ENCODE assay signal across 25 cellular contexts in the genomic region with DNA sequence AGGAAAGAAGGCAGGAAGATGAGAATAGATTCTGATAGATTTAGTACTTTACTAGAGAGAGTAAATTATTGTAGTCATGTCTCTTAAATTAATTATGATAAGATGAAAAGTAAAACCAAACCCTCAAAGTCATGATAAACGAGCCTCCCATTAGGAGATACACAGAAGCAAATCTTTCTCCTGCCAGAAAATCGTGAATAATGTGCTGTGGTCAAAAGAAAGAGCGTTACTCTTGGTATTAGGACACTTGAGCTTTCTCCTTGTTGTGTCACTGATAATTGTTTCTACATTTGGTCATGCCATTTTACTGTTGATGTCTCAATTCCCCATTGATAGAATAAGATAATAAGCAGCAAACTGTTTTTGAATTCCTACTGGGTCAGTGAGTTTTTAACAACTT.
DNase-seq lines count a peak whose midpoint lies in the region; ATAC-seq lines count a peak whose summit lies in the region.
"Had no signal": no experiment of that assay in that cellular context is flagged by ENCODE, and none has a peak within 500 bp of the region (broad histone marks: within the 10 kb centered on the region; RNA-seq: fewer than 3 reads in every experiment).

No MANE protein-coding gene starts in this region.

- H3K4me1 ChIP-seq in BLaER1 treated with 17β-estradiol and CSF1 and Interleukin-3, amounts not matched to agents 10 nM and 100 nM, result peaks cover 0 to 25% (median 14%) of the 10 kb centered on the region in 10 experiments; a peak in 14 of 20 replicates
- no peaks in the 10 kb centered on the region for H3K4me1 ChIP-seq in Karpas-422 (ENCODE audit: low read length)

- intact Hi-C loops in activated CD4-positive, alpha-beta T cell treated with anti-CD3 and anti-CD28 coated beads for 36 hours (cut with DNase I, micrococcal nuclease), result no loop called here
- intact Hi-C loops in activated T-helper 2 cell treated with anti-CD3 and anti-CD28 coated beads, Interferon-gamma antibody, Interleukin-2, Interleukin-4, amounts not matched to agents 10 μg/mL and 5 μg/mL and 100 μg/mL, durations not matched to agents 14 hours and 24 hours and 36 hours (cut with micrococcal nuclease), result no loop called here

- H3K27ac Mint-ChIP-seq in stimulated activated memory B cell treated with anti-CD40 and anti-IgM and Interleukin-4, amounts not matched to agents 10 μg/mL and 1 μg/mL and 100 μg/mL, for 72 hours, result peak overlapping the region; percentile 76
- no peak overlapping the region for H3K27ac Mint-ChIP-seq in activated CD4-positive, alpha-beta T cell treated with anti-CD3 and anti-CD28 coated beads for 36 hours
- no peak overlapping the region for H3K27ac Mint-ChIP-seq in activated T-helper 2 cell treated with anti-CD3 and anti-CD28 coated beads, Interferon-gamma antibody, Interleukin-2, Interleukin-4, amounts not matched to agents 10 μg/mL and 5 μg/mL and 100 μg/mL, durations not matched to agents 14 hours and 24 hours and 36 hours
- H3K27ac Mint-ChIP-seq: B cell; CD14-positive monocyte; CD4-positive, alpha-beta memory T cell; CD4-positive, CD25-positive, alpha-beta regulatory T cell had no signal

- peak overlapping the region in 4 of 11 experiments; percentile 34 to 69 (median 59); a peak in 9 of 22 replicates for H3K27ac ChIP-seq in BLaER1 treated with 17β-estradiol and CSF1 and Interleukin-3, amounts not matched to agents 10 nM and 100 nM
- no peak overlapping the region for H3K27ac ChIP-seq in Karpas-422 (ENCODE audit: low read length)
- H3K27ac ChIP-seq: 22Rv1, A549 had no signal

- H3K4me1 Mint-ChIP-seq in stimulated activated memory B cell treated with anti-CD40 and anti-IgM and Interleukin-4, amounts not matched to agents 10 μg/mL and 1 μg/mL and 100 μg/mL, for 72 hours, result peaks cover 26% of the 10 kb centered on the region
- no peaks in the 10 kb centered on the region for H3K4me1 Mint-ChIP-seq in activated CD4-positive, alpha-beta T cell treated with anti-CD3 and anti-CD28 coated beads for 36 hours
- H3K4me1 Mint-ChIP-seq in activated T-helper 2 cell treated with anti-CD3 and anti-CD28 coated beads, Interferon-gamma antibody, Interleukin-2, Interleukin-4, amounts not matched to agents 10 μg/mL and 5 μg/mL and 100 μg/mL, durations not matched to agents 14 hours and 24 hours and 36 hours (ENCODE audit: low read depth), result no peaks in the 10 kb centered on the region
- H3K4me1 Mint-ChIP-seq: CD4-positive, alpha-beta memory T cell; CD4-positive, CD25-positive, alpha-beta regulatory T cell; CD8-positive, alpha-beta memory T cell had no signal

- H3K9me3 ChIP-seq in BLaER1 treated with 17β-estradiol and CSF1 and Interleukin-3, amounts not matched to agents 10 nM and 100 nM (replicated peaks in 1 of 11), result peaks cover 0 to 4% (median 0%) of the 10 kb centered on the region in 11 experiments; a peak in 1 of 22 replicates
- no peaks in the 10 kb centered on the region for H3K9me3 ChIP-seq in Karpas-422 (ENCODE audit: low read length)
- H3K9me3 ChIP-seq: A549 had no signal

- H4K20me1 ChIP-seq in BLaER1 treated with 17β-estradiol and CSF1 and Interleukin-3, amounts not matched to agents 10 nM and 100 nM, result no peaks in the 10 kb centered on the region
- H4K20me1 ChIP-seq in Karpas-422 (ENCODE audit: insufficient read depth, low read depth, low read length), result no peaks in the 10 kb centered on the region

- no peaks in the 10 kb centered on the region for H3K79me2 ChIP-seq in Karpas-422 (ENCODE audit: low read length)

- no peak overlapping the region for H3K4me3 ChIP-seq in BLaER1 treated with 17β-estradiol and CSF1 and Interleukin-3, amounts not matched to agents 10 nM and 100 nM
- H3K4me3 ChIP-seq in Karpas-422 (ENCODE audit: low read length), result no peak overlapping the region
- H3K4me3 ChIP-seq: A549, GM12878 had no signal

- H3K9me3 Mint-ChIP-seq in stimulated activated memory B cell treated with anti-CD40 and anti-IgM and Interleukin-4, amounts not matched to agents 10 μg/mL and 1 μg/mL and 100 μg/mL, for 72 hours, result peaks cover 3% of the 10 kb centered on the region
- no peaks in the 10 kb centered on the region for H3K9me3 Mint-ChIP-seq in activated CD4-positive, alpha-beta T cell treated with anti-CD3 and anti-CD28 coated beads for 36 hours (ENCODE audit: low read depth)
- no peaks in the 10 kb centered on the region for H3K9me3 Mint-ChIP-seq in activated T-helper 2 cell treated with anti-CD3 and anti-CD28 coated beads, Interferon-gamma antibody, Interleukin-2, Interleukin-4, amounts not matched to agents 10 μg/mL and 5 μg/mL and 100 μg/mL, durations not matched to agents 14 hours and 24 hours and 36 hours

- H3K27me3 Mint-ChIP-seq in stimulated activated memory B cell treated with anti-CD40 and anti-IgM and Interleukin-4, amounts not matched to agents 10 μg/mL and 1 μg/mL and 100 μg/mL, for 72 hours, result no peaks in the 10 kb centered on the region
- no peaks in the 10 kb centered on the region for H3K27me3 Mint-ChIP-seq in activated CD4-positive, alpha-beta T cell treated with anti-CD3 and anti-CD28 coated beads for 36 hours
- H3K27me3 Mint-ChIP-seq in activated T-helper 2 cell treated with anti-CD3 and anti-CD28 coated beads, Interferon-gamma antibody, Interleukin-2, Interleukin-4, amounts not matched to agents 10 μg/mL and 5 μg/mL and 100 μg/mL, durations not matched to agents 14 hours and 24 hours and 36 hours (ENCODE audit: low read depth), result no peaks in the 10 kb centered on the region
- H3K27me3 Mint-ChIP-seq: B cell; CD4-positive, alpha-beta memory T cell; CD4-positive, CD25-positive, alpha-beta regulatory T cell had no signal

- no peak overlapping the region for H2AFZ ChIP-seq in Karpas-422 (ENCODE audit: low read length)

- CTCF ChIA-PET in activated CD4-positive, alpha-beta T cell treated with anti-CD3 and anti-CD28 coated beads for 36 hours (lab: Charles Lee), result no interaction called here

- H3K4me3 Mint-ChIP-seq in stimulated activated memory B cell treated with anti-CD40 and anti-IgM and Interleukin-4, amounts not matched to agents 10 μg/mL and 1 μg/mL and 100 μg/mL, for 72 hours, result no peak overlapping the region
- H3K4me3 Mint-ChIP-seq in activated CD4-positive, alpha-beta T cell treated with anti-CD3 and anti-CD28 coated beads for 36 hours, result no peak overlapping the region
- H3K4me3 Mint-ChIP-seq in activated T-helper 2 cell treated with anti-CD3 and anti-CD28 coated beads, Interferon-gamma antibody, Interleukin-2, Interleukin-4, amounts not matched to agents 10 μg/mL and 5 μg/mL and 100 μg/mL, durations not matched to agents 14 hours and 24 hours and 36 hours (ENCODE audit: low read depth), result no peak overlapping the region
- H3K4me3 Mint-ChIP-seq: B cell; CD14-positive monocyte; CD4-positive, alpha-beta memory T cell; CD4-positive, CD25-positive, alpha-beta regulatory T cell; CD8-positive, alpha-beta memory T cell had no signal

- POLR2A ChIA-PET in activated CD4-positive, alpha-beta T cell treated with anti-CD3 and anti-CD28 coated beads for 36 hours (lab: Charles Lee), result no interaction called here

- H3K9ac ChIP-seq in BLaER1 treated with 17β-estradiol and CSF1 and Interleukin-3, amounts not matched to agents 10 nM and 100 nM, result no peak overlapping the region
- H3K9ac ChIP-seq in Karpas-422 (ENCODE audit: low read length), result no peak overlapping the region

- no peak for ATAC-seq in stimulated activated memory B cell treated with anti-CD40 and anti-IgM and Interleukin-4, amounts not matched to agents 10 μg/mL and 1 μg/mL and 100 μg/mL, for 72 hours
- ATAC-seq in activated CD4-positive, alpha-beta T cell treated with anti-CD3 and anti-CD28 coated beads for 36 hours, result no peak
- ATAC-seq: A549, GM12878 had no signal

- no peaks in the 10 kb centered on the region for H3K36me3 Mint-ChIP-seq in stimulated activated memory B cell treated with anti-CD40 and anti-IgM and Interleukin-4, amounts not matched to agents 10 μg/mL and 1 μg/mL and 100 μg/mL, for 72 hours
- H3K36me3 Mint-ChIP-seq in activated CD4-positive, alpha-beta T cell treated with anti-CD3 and anti-CD28 coated beads for 36 hours (ENCODE audit: low read depth), result no peaks in the 10 kb centered on the region
- no peaks in the 10 kb centered on the region for H3K36me3 Mint-ChIP-seq in activated T-helper 2 cell treated with anti-CD3 and anti-CD28 coated beads, Interferon-gamma antibody, Interleukin-2, Interleukin-4, amounts not matched to agents 10 μg/mL and 5 μg/mL and 100 μg/mL, durations not matched to agents 14 hours and 24 hours and 36 hours (ENCODE audit: low read depth)
- H3K36me3 Mint-ChIP-seq: CD14-positive monocyte; CD4-positive, alpha-beta memory T cell; CD4-positive, CD25-positive, alpha-beta regulatory T cell; CD8-positive, alpha-beta memory T cell had no signal

- H3K27me3 ChIP-seq in BLaER1 treated with 17β-estradiol and CSF1 and Interleukin-3, amounts not matched to agents 10 nM and 100 nM, result no peaks in the 10 kb centered on the region
- H3K27me3 ChIP-seq in Karpas-422 (ENCODE audit: low read length), result 0 out of 2 replicates have a peak, but pooled peaks cover 3% of the 10 kb centered on the region

- no peaks in the 10 kb centered on the region for H3K9me2 ChIP-seq in Karpas-422 (replicated peaks; ENCODE audit: insufficient read depth, low read length)

- peak overlapping the region in 6 of 11 experiments; percentile 35 to 76 (median 62); a peak in 9 of 22 replicates for H3K4me2 ChIP-seq in BLaER1 treated with 17β-estradiol and CSF1 and Interleukin-3, amounts not matched to agents 10 nM and 100 nM
- H3K4me2 ChIP-seq in Karpas-422 (ENCODE audit: low read depth, low read length, poor library complexity, severe bottlenecking), result no peak overlapping the region
- H3K4me2 ChIP-seq: A549 had no signal

- no peaks in the 10 kb centered on the region for H3K36me3 ChIP-seq in BLaER1 treated with 17β-estradiol and CSF1 and Interleukin-3, amounts not matched to agents 10 nM and 100 nM
- H3K36me3 ChIP-seq in Karpas-422 (ENCODE audit: insufficient read depth, low read length), result no peaks in the 10 kb centered on the region

- peak; percentile 23 for DNase-seq in Karpas-422
- DNase-seq in amniotic epithelial cell (ENCODE audit: low read depth), result peak; percentile 17
- DNase-seq in activated CD4-positive, alpha-beta T cell treated with anti-CD3 and anti-CD28 coated beads for 36 hours, result no peak
- DNase-seq in NCI-H226, result no peak
- DNase-seq in activated T-helper 2 cell treated with anti-CD3 and anti-CD28 coated beads, Interferon-gamma antibody, Interleukin-2, Interleukin-4, amounts not matched to agents 10 μg/mL and 5 μg/mL and 100 μg/mL, durations not matched to agents 14 hours and 24 hours and 36 hours (ENCODE audit: low spot score), result no peak
- DNase-seq: AML-193; C1 segment of cervical spinal cord; CD4-positive, alpha-beta memory T cell; CD4-positive, CD25-positive, alpha-beta regulatory T cell; CD8-positive, alpha-beta memory T cell; COR-L47; DMS 273 treated with DMSO at 0.1 percent for 48 hours; DMS153; DMS53; DMS79; DND-41; EL; GDM1 had no signal

Comparison
In these comparisons a context has a peak if more than half of its experiments do, and no peak if none do; other contexts are left out.
1. DNase-seq: peak in Karpas-422 (single experiment) and amniotic epithelial cell (single experiment); none in activated CD4-positive, alpha-beta T cell treated with anti-CD3 and anti-CD28 coated beads for 36 hours (single experiment), NCI-H226 (single experiment) and activated T-helper 2 cell treated with anti-CD3 and anti-CD28 coated beads, Interferon-gamma antibody, Interleukin-2, Interleukin-4, amounts not matched to agents 10 μg/mL and 5 μg/mL and 100 μg/mL, durations not matched to agents 14 hours and 24 hours and 36 hours (single experiment).